ENCODE assay signal across 2 cellular contexts in genomic region chr14:103104654-103105511, GRCh38.
TF ChIP-seq lines count a peak whose summit lies in the region.

No MANE protein-coding gene starts in this region.

TF ChIP-seq in HEK293, 187 proteins besides CTCF, POLR2A, EP300 and RAD21 (continues in another document):
- TF ChIP-seq ZNF513 (tag by site-specific recombination; IDR thresholded peaks at IDR 0.05), result no peak
- no peak for TF ChIP-seq ZNF510 (tag by site-specific recombination; IDR thresholded peaks at IDR 0.05; ENCODE audit: insufficient replicate concordance)
- TF ChIP-seq ZNF404 (tag by site-specific recombination; IDR thresholded peaks at IDR 0.05), result no peak
- TF ChIP-seq HOXC10 (CRISPR knock-in tag; IDR thresholded peaks at IDR 0.05), result no peak
- peak; percentile 81; the same call in 1 of the 2 replicates for TF ChIP-seq ZNF837 (tag by site-specific recombination; IDR thresholded peaks at IDR 0.05)
- TF ChIP-seq, protein P1, sequence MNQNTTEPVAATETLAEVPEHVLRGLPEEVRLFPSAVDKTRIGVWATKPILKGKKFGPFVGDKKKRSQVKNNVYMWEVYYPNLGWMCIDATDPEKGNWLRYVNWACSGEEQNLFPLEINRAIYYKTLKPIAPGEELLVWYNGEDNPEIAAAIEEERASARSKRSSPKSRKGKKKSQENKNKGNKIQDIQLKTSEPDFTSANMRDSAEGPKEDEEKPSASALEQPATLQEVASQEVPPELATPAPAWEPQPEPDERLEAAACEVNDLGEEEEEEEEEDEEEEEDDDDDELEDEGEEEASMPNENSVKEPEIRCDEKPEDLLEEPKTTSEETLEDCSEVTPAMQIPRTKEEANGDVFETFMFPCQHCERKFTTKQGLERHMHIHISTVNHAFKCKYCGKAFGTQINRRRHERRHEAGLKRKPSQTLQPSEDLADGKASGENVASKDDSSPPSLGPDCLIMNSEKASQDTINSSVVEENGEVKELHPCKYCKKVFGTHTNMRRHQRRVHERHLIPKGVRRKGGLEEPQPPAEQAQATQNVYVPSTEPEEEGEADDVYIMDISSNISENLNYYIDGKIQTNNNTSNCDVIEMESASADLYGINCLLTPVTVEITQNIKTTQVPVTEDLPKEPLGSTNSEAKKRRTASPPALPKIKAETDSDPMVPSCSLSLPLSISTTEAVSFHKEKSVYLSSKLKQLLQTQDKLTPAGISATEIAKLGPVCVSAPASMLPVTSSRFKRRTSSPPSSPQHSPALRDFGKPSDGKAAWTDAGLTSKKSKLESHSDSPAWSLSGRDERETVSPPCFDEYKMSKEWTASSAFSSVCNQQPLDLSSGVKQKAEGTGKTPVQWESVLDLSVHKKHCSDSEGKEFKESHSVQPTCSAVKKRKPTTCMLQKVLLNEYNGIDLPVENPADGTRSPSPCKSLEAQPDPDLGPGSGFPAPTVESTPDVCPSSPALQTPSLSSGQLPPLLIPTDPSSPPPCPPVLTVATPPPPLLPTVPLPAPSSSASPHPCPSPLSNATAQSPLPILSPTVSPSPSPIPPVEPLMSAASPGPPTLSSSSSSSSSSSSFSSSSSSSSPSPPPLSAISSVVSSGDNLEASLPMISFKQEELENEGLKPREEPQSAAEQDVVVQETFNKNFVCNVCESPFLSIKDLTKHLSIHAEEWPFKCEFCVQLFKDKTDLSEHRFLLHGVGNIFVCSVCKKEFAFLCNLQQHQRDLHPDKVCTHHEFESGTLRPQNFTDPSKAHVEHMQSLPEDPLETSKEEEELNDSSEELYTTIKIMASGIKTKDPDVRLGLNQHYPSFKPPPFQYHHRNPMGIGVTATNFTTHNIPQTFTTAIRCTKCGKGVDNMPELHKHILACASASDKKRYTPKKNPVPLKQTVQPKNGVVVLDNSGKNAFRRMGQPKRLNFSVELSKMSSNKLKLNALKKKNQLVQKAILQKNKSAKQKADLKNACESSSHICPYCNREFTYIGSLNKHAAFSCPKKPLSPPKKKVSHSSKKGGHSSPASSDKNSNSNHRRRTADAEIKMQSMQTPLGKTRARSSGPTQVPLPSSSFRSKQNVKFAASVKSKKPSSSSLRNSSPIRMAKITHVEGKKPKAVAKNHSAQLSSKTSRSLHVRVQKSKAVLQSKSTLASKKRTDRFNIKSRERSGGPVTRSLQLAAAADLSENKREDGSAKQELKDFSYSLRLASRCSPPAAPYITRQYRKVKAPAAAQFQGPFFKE (tag by site-specific recombination; IDR thresholded peaks at IDR 0.05; ENCODE audit: borderline replicate concordance), result no peak
- TF ChIP-seq ZNF221 (tag by site-specific recombination; IDR thresholded peaks at IDR 0.05; ENCODE audit: borderline replicate concordance), result no peak
- no peak for TF ChIP-seq GFI1B (tag by site-specific recombination; IDR thresholded peaks at IDR 0.05)
- TF ChIP-seq SP7 (tag by site-specific recombination; IDR thresholded peaks at IDR 0.05), result peak; percentile 89
- no peak for TF ChIP-seq KLF10 (tag by site-specific recombination; IDR thresholded peaks at IDR 0.05)
- no peak for TF ChIP-seq ZNF292 (tag by site-specific recombination; IDR thresholded peaks at IDR 0.05; ENCODE audit: borderline replicate concordance, low read depth)
- TF ChIP-seq ZNF660 (tag by site-specific recombination; IDR thresholded peaks at IDR 0.05), result no peak
- no peak for TF ChIP-seq MEIS1 (CRISPR knock-in tag; IDR thresholded peaks at IDR 0.05; ENCODE audit: borderline replicate concordance)
- TF ChIP-seq ZNF626 (tag by site-specific recombination; IDR thresholded peaks at IDR 0.05), result no peak
- no peak; the same call in 1 of the 2 replicates for TF ChIP-seq GLIS2 (tag by site-specific recombination; IDR thresholded peaks at IDR 0.05)
- TF ChIP-seq FEZF1 (tag by site-specific recombination; IDR thresholded peaks at IDR 0.05), result no peak
- TF ChIP-seq ZNF23 (tag by site-specific recombination; IDR thresholded peaks at IDR 0.05; ENCODE audit: borderline replicate concordance), result no peak
- TF ChIP-seq ZNF701 (tag by site-specific recombination; IDR thresholded peaks at IDR 0.05), result no peak
- TF ChIP-seq, protein P2, sequence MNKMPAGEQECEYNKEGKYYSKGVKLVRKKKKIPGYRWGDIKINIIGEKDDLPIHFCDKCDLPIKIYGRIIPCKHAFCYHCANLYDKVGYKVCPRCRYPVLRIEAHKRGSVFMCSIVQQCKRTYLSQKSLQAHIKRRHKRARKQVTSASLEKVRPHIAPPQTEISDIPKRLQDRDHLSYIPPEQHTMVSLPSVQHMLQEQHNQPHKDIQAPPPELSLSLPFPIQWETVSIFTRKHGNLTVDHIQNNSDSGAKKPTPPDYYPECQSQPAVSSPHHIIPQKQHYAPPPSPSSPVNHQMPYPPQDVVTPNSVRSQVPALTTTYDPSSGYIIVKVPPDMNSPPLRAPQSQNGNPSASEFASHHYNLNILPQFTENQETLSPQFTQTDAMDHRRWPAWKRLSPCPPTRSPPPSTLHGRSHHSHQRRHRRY (tag by site-specific recombination; IDR thresholded peaks at IDR 0.05), result peak; percentile 99
- peak; percentile 86; the same call in 1 of the 2 replicates for TF ChIP-seq ZNF670 (tag by site-specific recombination; IDR thresholded peaks at IDR 0.05; ENCODE audit: low read depth)
- TF ChIP-seq ZNF24 (tag by site-specific recombination; IDR thresholded peaks at IDR 0.05), result no peak
- peak; percentile 86 for TF ChIP-seq KLF7 (tag by site-specific recombination; IDR thresholded peaks at IDR 0.05; ENCODE audit: borderline replicate concordance)
- TF ChIP-seq ZNF433 (tag by site-specific recombination; IDR thresholded peaks at IDR 0.05; ENCODE audit: low read depth), result no peak
- TF ChIP-seq ZNF558 (tag by site-specific recombination; IDR thresholded peaks at IDR 0.05), result no peak
- peak; percentile 86 for TF ChIP-seq ZNF843 (tag by site-specific recombination; IDR thresholded peaks at IDR 0.05)
- TF ChIP-seq ZBTB20 (tag by site-specific recombination; IDR thresholded peaks at IDR 0.05), result peak; percentile 84; the same call in 1 of the 2 replicates
- TF ChIP-seq ZNF354C (tag by site-specific recombination; IDR thresholded peaks at IDR 0.05; ENCODE audit: borderline replicate concordance, low read depth), result no peak
- no peak for TF ChIP-seq ZNF560 (tag by site-specific recombination; IDR thresholded peaks at IDR 0.05; ENCODE audit: borderline replicate concordance)

TF ChIP-seq in endothelial cell of umbilical vein, 7 proteins besides CTCF, POLR2A, EP300 and RAD21:
- TF ChIP-seq EZH2 (IDR thresholded peaks at IDR 0.05; ENCODE audit: borderline replicate concordance, low read depth, low read length, severe bottlenecking) (peak; percentile 60), MAX (IDR thresholded peaks at IDR 0.05; ENCODE audit: insufficient read depth, insufficient read length) (no peak)
TF ChIP-seq in endothelial cell of umbilical vein: peak in this region for 1.
